Comparison of ENCODE assay signal across 2 cellular contexts in genomic region chr1:214426420-214426812, GRCh38.
TF ChIP-seq lines count a peak whose summit lies in the region.

No MANE protein-coding gene starts in this region.

TF ChIP-seq in SK-N-SH, 30 proteins besides CTCF, POLR2A, EP300 and RAD21 (continued from another document):
- TF ChIP-seq USF2 (IDR thresholded peaks at IDR 0.05; ENCODE audit: borderline replicate concordance, low read depth, low read length) = no peak
TF ChIP-seq in SK-N-SH: peak in this region for 0.

TF ChIP-seq in GM23338, 12 proteins besides CTCF, POLR2A, EP300 and RAD21 (continued from another document):
- TF ChIP-seq ZNF462 (CRISPR knock-in tag; IDR thresholded peaks at IDR 0.05) (no peak), ETS1 (IDR thresholded peaks at IDR 0.05) (no peak), POLR2AphosphoS5 (IDR thresholded peaks at IDR 0.05; ENCODE audit: low read depth) (no peak), REST (IDR thresholded peaks at IDR 0.05; ENCODE audit: unreplicated experiment) (no peak), EZH2 (IDR thresholded peaks at IDR 0.05; ENCODE audit: low read depth, unreplicated experiment) (no peak), EZH2phosphoT487 (IDR thresholded peaks at IDR 0.05; ENCODE audit: unreplicated experiment) (no peak), ZNF114 (CRISPR knock-in tag; IDR thresholded peaks at IDR 0.05) (no peak), CREB1 (CRISPR knock-in tag; IDR thresholded peaks at IDR 0.05; ENCODE audit: low read depth) (no peak), ZNF331 (CRISPR knock-in tag; IDR thresholded peaks at IDR 0.05; ENCODE audit: low read depth) (no peak)
TF ChIP-seq in GM23338: peak in this region for 0.
